Comparison of ENCODE assay signal across 15 cellular contexts in the genomic region with DNA sequence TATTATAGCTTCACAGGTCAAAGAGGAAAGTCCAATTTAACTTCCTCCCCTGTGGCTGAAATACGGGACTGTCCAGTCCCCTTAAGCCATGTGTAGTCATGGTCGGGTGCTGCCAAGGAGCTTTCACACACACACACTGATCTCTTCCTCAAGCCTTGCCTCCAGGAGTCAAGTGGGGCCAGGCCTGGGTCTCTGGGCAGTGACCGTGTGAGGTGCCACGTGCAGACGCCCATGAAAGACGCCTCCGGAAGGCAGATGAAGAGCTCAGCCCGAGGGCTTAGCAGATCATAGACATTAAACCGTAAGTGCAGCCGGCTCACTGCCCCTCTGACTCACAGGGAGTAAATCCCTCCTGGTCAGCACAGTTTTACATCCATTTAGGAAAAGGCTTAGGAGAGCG. TPM values are rescaled to one million over a fixed set of nuclear protein-coding genes. Genes with fewer than 3 reads are reported as not detected.
DNase-seq lines count a peak whose midpoint lies in the region; ATAC-seq, FAIRE-seq and TF ChIP-seq lines count a peak whose summit lies in the region.
"Had no signal": no experiment of that assay in that cellular context is flagged by ENCODE, and none has a peak within 500 bp of the region (broad histone marks: within the 10 kb centered on the region; RNA-seq: fewer than 3 reads in every experiment).

No MANE protein-coding gene starts in this region.

- H3K4me2 ChIP-seq in GM12878 (ENCODE audit: control insufficient read depth, insufficient read depth) (no peak overlapping the region), HepG2 (ENCODE audit: low read depth, low read length) (peak overlapping the region; percentile 73)

- H3K27ac ChIP-seq in GM12878 (ENCODE audit: control insufficient read depth, insufficient read depth) = no peak overlapping the region
- H3K27ac ChIP-seq in HepG2 (ENCODE audit: extremely low read length, insufficient read depth, low read length) = no peak overlapping the region
- H3K27ac ChIP-seq in aorta (ENCODE audit: low read depth in 1 of 2, low read length in 2 of 2) = no peak overlapping the region
- H3K27ac ChIP-seq: testis had no signal

- no peak for FAIRE-seq in GM12878 (lab: Jason Lieb, UNC)
- FAIRE-seq in HepG2 (lab: Jason Lieb, UNC) = no peak

- no peaks in the 10 kb centered on the region; the same call in 1 of the 2 replicates for H3K4me1 ChIP-seq in GM12878 (ENCODE audit: control insufficient read depth, insufficient read depth, low read length)
- H3K4me1 ChIP-seq in HepG2 (ENCODE audit: insufficient read depth, low read length) = peaks cover 18% of the 10 kb centered on the region
- H3K4me1 ChIP-seq in aorta (ENCODE audit: control insufficient read depth in 1 of 2, insufficient read depth in 2 of 2, low read length in 2 of 2) = no peaks in the 10 kb centered on the region

- CTCF ChIA-PET in GM12878 (lab: Yijun Ruan, JAX) (interaction anchor here (1.2 kb wide), 2 partner anchors 13 to 61 kb away, joined by 3 read pairs; no protein-coding TSS in a partner anchor), HepG2 (lab: Yijun Ruan, JAX; ENCODE audit: low intra/inter-chr PET ratio, low total read pairs) (interaction anchor here (1.3 to 2.1 kb wide), 3 partner anchors 58 to 65 kb away, joined by 3 to 10 read pairs (median 4); no protein-coding TSS in a partner anchor), HEK293T (lab: Yijun Ruan, JAX) (interaction anchor here (0.5 to 2.7 kb wide), 5 partner anchors 36 to 119 kb away, joined by 3 to 13 read pairs (median 3); no protein-coding TSS in a partner anchor)

- TF ChIP-seq CTCF in GM12878 (IDR thresholded peaks at IDR 0.05 in 2 of 3, conservative IDR thresholded peaks at IDR 0.05 in 1 of 3; ENCODE audit: control insufficient read depth in 2 of 3, extremely low read depth in 1 of 3, insufficient read depth in 1 of 3, low read depth in 3 of 3, low read length in 3 of 3) = no peak
- TF ChIP-seq CTCF in HepG2 (CRISPR knock-in tag; IDR thresholded peaks at IDR 0.05) = no peak

- TF ChIP-seq RAD21 in GM12878 (IDR thresholded peaks at IDR 0.05; ENCODE audit: insufficient read depth, low read depth, low read length) = no peak
- TF ChIP-seq RAD21 in HepG2 (CRISPR knock-in tag; IDR thresholded peaks at IDR 0.05) = no peak

- BruUV-seq in GM12878 (replicated peaks; lab: Mats Ljungman, UMichigan) = no TSS peak
- no TSS peak for BruUV-seq in HepG2 (replicated peaks; lab: Mats Ljungman, UMichigan)

- POLR2A ChIA-PET in GM12878 (lab: Charles Lee) = interaction anchor here (0.8 kb wide), 1 partner anchor 11 kb away, joined by 3 read pairs; no protein-coding TSS in a partner anchor
- POLR2A ChIA-PET in HepG2 (lab: Yijun Ruan, JAX) = interaction anchor here (0.6 to 0.9 kb wide), 3 partner anchors 12 to 326 kb away, joined by 3 read pairs; a partner anchor contains a TSS
- POLR2A ChIA-PET in HEK293T (lab: Yijun Ruan, JAX) = no interaction called here

- RAD21 ChIA-PET in GM12878 (lab: Charles Lee; ENCODE audit: unreplicated experiment) = interaction anchor here (1.7 kb wide), 1 partner anchor 13 kb away, joined by 4 read pairs; no protein-coding TSS in a partner anchor

- no peak for TF ChIP-seq EP300 in GM12878 (IDR thresholded peaks at IDR 0.05; ENCODE audit: borderline replicate concordance in 1 of 2, control insufficient read depth in 1 of 2, low read depth in 2 of 2, low read length in 2 of 2)
- TF ChIP-seq EP300 in HepG2 (IDR thresholded peaks at IDR 0.05; ENCODE audit: low read depth in 2 of 2, low read length in 2 of 2) = no peak
- no peak for TF ChIP-seq EP300 in HepG2 (CRISPR knock-in tag; IDR thresholded peaks at IDR 0.05; ENCODE audit: borderline replicate concordance)

- H3K36me3 ChIP-seq in GM12878 (ENCODE audit: control insufficient read depth in 2 of 2, insufficient read depth in 2 of 2, low read length in 1 of 2) = no peaks in the 10 kb centered on the region
- H3K36me3 ChIP-seq in HepG2 (replicated peaks in 1 of 2; ENCODE audit: control insufficient read depth in 1 of 2, insufficient read depth in 2 of 2, low read length in 2 of 2) = no peaks in the 10 kb centered on the region
- H3K36me3 ChIP-seq in aorta (ENCODE audit: control insufficient read depth in 1 of 2, insufficient read depth in 2 of 2, low read length in 1 of 2) = no peaks in the 10 kb centered on the region

- H3K9ac ChIP-seq in GM12878 (ENCODE audit: control insufficient read depth, insufficient read depth, low read length) (no peak overlapping the region), HepG2 (ENCODE audit: insufficient read depth, low read depth, low read length) (0 out of 2 replicates have a peak overlapping the region, but pooled peaks have one; percentile 2)

- WGBS in GM12878 (ENCODE audit: insufficient coverage, insufficient replicate concordance, low lambda C conversion rate, missing lambda C conversion rate) = 54% methylated on average over 11 of the region's 11 CpGs
- whole genome bisulfite sequencing in HepG2 (ENCODE audit: low lambda C conversion rate) = 8% methylated on average over 10 of the region's 11 CpGs
- WGBS in aorta, 2 donors = 80% methylated on average over 11 of the region's 11 CpGs

- no peaks in the 10 kb centered on the region for H3K79me2 ChIP-seq in GM12878 (ENCODE audit: control insufficient read depth, insufficient read depth, low read length)
- no peaks in the 10 kb centered on the region for H3K79me2 ChIP-seq in HepG2 (ENCODE audit: insufficient read depth, low read length)

- H3K4me3 ChIP-seq in GM12878 = no peak overlapping the region
- H3K4me3 ChIP-seq in HepG2 (replicated peaks in 1 of 3; ENCODE audit: insufficient read depth in 1 of 3, low read depth in 2 of 3, low read length in 3 of 3) = peak overlapping the region; percentile 16 to 52 (median 35); a peak in 3 of 6 replicates
- H3K4me3 ChIP-seq in aorta (ENCODE audit: low read length in 2 of 2) = no peak overlapping the region
- H3K4me3 ChIP-seq: testis had no signal

- intact Hi-C loops in GM12878 (cut with micrococcal nuclease; ENCODE audit: unreplicated experiment) = no loop called here
- intact Hi-C loops in HepG2 (cut with micrococcal nuclease; ENCODE audit: unreplicated experiment) = loop anchor here (1.0 kb wide), 2 partner anchors 58 to 299 kb away; no protein-coding TSS in a partner anchor
- intact Hi-C loops in aorta (cut with DNase I) = loop anchor here in 1 of 2 donors (5.0 kb wide), 1 partner anchor 41 kb away; a partner anchor contains a TSS

- no peak for TF ChIP-seq POLR2A in GM12878 (IDR thresholded peaks at IDR 0.05; ENCODE audit: low read depth, low read length)
- TF ChIP-seq POLR2A in HepG2 (IDR thresholded peaks at IDR 0.05; ENCODE audit: insufficient read depth in 1 of 2, low read depth in 2 of 2, low read length in 2 of 2) = no peak

- H4K20me1 ChIP-seq in GM12878 (ENCODE audit: control insufficient read depth, insufficient read depth) (no peaks in the 10 kb centered on the region), HepG2 (ENCODE audit: insufficient read depth, low read length) (no peaks in the 10 kb centered on the region)

- peak; percentile 39 for ATAC-seq in GM12878
- peak; percentile 72 for ATAC-seq in HepG2
- ATAC-seq in aorta (ENCODE audit: low FRiP score) = no peak

- in situ Hi-C loops in GM12878 (cut with MboI) = no loop called here
- in situ Hi-C loops in HepG2 (cut with HindIII; ENCODE audit: extremely low pct_ligation_motif_present, low pct_unique_long_range_greater_than_20kb) = loop anchor here (5.0 kb wide), 1 partner anchor 61 kb away; no protein-coding TSS in a partner anchor
- in situ Hi-C loops in KBM-7 (cut with MboI; ENCODE audit: low pct_unique_long_range_greater_than_20kb, low sequenced_read_pairs) = no loop called here

- H2AFZ ChIP-seq in GM12878 (ENCODE audit: control insufficient read depth, low read depth, low read length) (no peak overlapping the region), HepG2 (ENCODE audit: low read length) (peak overlapping the region; percentile 36)

- H3K9me3 ChIP-seq in GM12878 (replicated peaks; ENCODE audit: control insufficient read depth, insufficient read depth, low read length) (no peaks in the 10 kb centered on the region), HepG2 (ENCODE audit: low read length) (no peaks in the 10 kb centered on the region), aorta (ENCODE audit: control insufficient read depth, low read length) (no peaks in the 10 kb centered on the region)
- H3K9me3 ChIP-seq: heart right ventricle, testis had no signal

- SMC1A ChIA-PET in GM12878 (lab: Charles Lee; ENCODE audit: uncharacterized antibody, unreplicated experiment) = interaction anchor here (0.6 to 1.3 kb wide), 3 partner anchors 19 to 37 kb away, joined by 3 to 6 read pairs (median 4); no protein-coding TSS in a partner anchor

- peak; percentile 26 for DNase-seq in AG08395 (ENCODE audit: low spot score)
- peak; percentile 26 for DNase-seq in HT1080 (ENCODE audit: low read depth)
- no peak for DNase-seq in GM12878 (ENCODE audit: low read depth, low spot score)
- no peak for DNase-seq in HepG2 (ENCODE audit: low spot score)
- no peak for DNase-seq in aorta
- DNase-seq in HEK293T (ENCODE audit: extremely low spot score) = no peak
- DNase-seq in KBM-7 = no peak
- DNase-seq in activated effector memory CD4-positive, alpha-beta T cell treated with Interleukin-2 at 50 U/mL for 16 hours = no peak
- DNase-seq: activated CD4-positive, alpha-beta T cell treated with anti-CD3 and anti-CD28 coated beads for 48 hours; activated naive CD4-positive, alpha-beta T cell treated with anti-CD3 and anti-CD28 coated beads, Interleukin-2, amount 10 ng/mL, durations not matched to agents 7 days and 5 days; cortex of kidney; DMS79; SW 1271 had no signal

- no peaks in the 10 kb centered on the region for H3K27me3 ChIP-seq in GM12878 (replicated peaks in 1 of 2; ENCODE audit: control insufficient read depth in 2 of 2, insufficient read depth in 2 of 2, low read length in 1 of 2)
- H3K27me3 ChIP-seq in HepG2 (ENCODE audit: control insufficient read depth in 1 of 2, insufficient read depth in 2 of 2, low read length in 2 of 2) = 0 out of 5 replicates have a peak, but pooled peaks cover 0 to 4% of the 10 kb centered on the region in 2 experiments
- H3K27me3 ChIP-seq in aorta (ENCODE audit: control insufficient read depth in 1 of 2, insufficient read depth in 2 of 2, low read length in 1 of 2) = no peaks in the 10 kb centered on the region
- H3K27me3 ChIP-seq: heart right ventricle, testis had no signal

RNA-seq across cellular contexts. Expression of a gene that starts 4.2 kb away (rescaled TPM):
- total RNA-seq in HT1080 (2014; rRNA removed; shearing (Covaris generic)) = 0.10 TPM in 1 of 2 replicates, not detected in the other
- polyA plus RNA-seq in HT1080 (2015; cell fraction: cytosol; rRNA removed) = 0.14 TPM in 1 of 2 replicates, not detected in the other
- 0.80 and 2.0 TPM in 2 replicates for polyA plus RNA-seq in HT1080 (2015; cell fraction: nucleus; rRNA removed)
- 2.9 and 4.1 TPM in 2 replicates for total RNA-seq in GM12878 (2013; cell fraction: nucleolus; rRNA removed)
- total RNA-seq in GM12878 (2014; rRNA removed) (0.23 and 0.33 TPM in 2 replicates), GM12878 (2014; rRNA removed; fragmentation: Illumina TruSeq; extraction: Trizol) (0.31 and 0.32 TPM in 2 replicates), GM12878 (2021) (0.35 and 0.54 TPM in 2 replicates), HepG2 (2016; rRNA removed; fragmentation: Illumina TruSeq; extraction: Trizol) (not detected in 2 replicates), aorta (1 to 10 TPM; 3.3 to 3.6 TPM)
- polyA plus RNA-seq in GM12878 (2011; ENCODE audit: low read depth) = 0.35 TPM
- polyA plus RNA-seq in GM12878 (2011; rRNA removed) (0.27 and 0.34 TPM in 2 replicates), GM12878 (2014; fragmentation: Illumina TruSeq; extraction: Trizol) (0.59 and 0.72 TPM in 2 replicates), GM12878 (2014; fragmentation: Nextera tagmentation; extraction: Ambion mirVana) (not detected), GM12878 (2014; rRNA removed) (0.33 and 0.62 TPM in 2 replicates), GM12878 (2016; fragmentation: Nextera tagmentation; extraction: Ambion mirVana) (under 1 TPM; 0.16 to 0.19 TPM), HepG2 (2011; rRNA removed) (0.13 and 0.24 TPM in 2 replicates), aorta (under 1 TPM in 1 of 2 donors, not detected in 1; 0.82 TPM)
- 0.36 and 0.37 TPM in 2 replicates for polyA plus RNA-seq in GM12878 (2011; cell fraction: cytosol; rRNA removed)
- polyA plus RNA-seq in GM12878 (2011; cell fraction: nucleus; rRNA removed) = 4.2 and 4.3 TPM in 2 replicates
- polyA plus RNA-seq in GM12878 (2012) = 0.38 and 0.58 TPM in 2 replicates
- 0.22 and 0.26 TPM in 2 replicates for polyA minus RNA-seq in GM12878 (2011; rRNA and poly(A)+ RNA removed)
- polyA minus RNA-seq in GM12878 (2011; cell fraction: cytosol; rRNA and poly(A)+ RNA removed) = not detected in 2 replicates
- polyA minus RNA-seq in GM12878 (2011; cell fraction: nucleus; rRNA and poly(A)+ RNA removed) = 0.48 and 0.77 TPM in 2 replicates
- not detected in 2 replicates for total RNA-seq in HepG2 (2016; cell fraction: cytosol; rRNA removed; fragmentation: Illumina TruSeq; extraction: Trizol; ENCODE audit: low read depth)
- not detected in 2 replicates for total RNA-seq in HepG2 (2016; cell fraction: insoluble cytoplasmic fraction; rRNA removed; fragmentation: Illumina TruSeq; extraction: Trizol)
- total RNA-seq in HepG2 (2016; cell fraction: membrane; rRNA removed; fragmentation: Illumina TruSeq; extraction: Trizol) = not detected in 2 replicates
- total RNA-seq in HepG2 (2016; cell fraction: nucleus; rRNA removed; fragmentation: Illumina TruSeq; extraction: Trizol) = not detected in 2 replicates
- 0.04 TPM in 1 of 2 replicates, not detected in the other for polyA plus RNA-seq in HepG2 (2011; cell fraction: cytosol; rRNA removed)
- 0.80 and 0.81 TPM in 2 replicates for polyA plus RNA-seq in HepG2 (2011; cell fraction: nucleus; rRNA removed)
- 0.20 TPM in 1 of 2 replicates, not detected in the other for polyA plus RNA-seq in HepG2 (2012)
- not detected in 2 replicates for polyA plus RNA-seq in HepG2 (2016; cell fraction: cytosol; fragmentation: Illumina TruSeq; extraction: Trizol; ENCODE audit: low read depth)
- polyA plus RNA-seq in HepG2 (2016; cell fraction: insoluble cytoplasmic fraction; fragmentation: Illumina TruSeq; extraction: Trizol; ENCODE audit: low read depth) = not detected in 2 replicates
- not detected in 2 replicates for polyA plus RNA-seq in HepG2 (2016; cell fraction: membrane; fragmentation: Illumina TruSeq; extraction: Trizol; ENCODE audit: low read depth)
- not detected in 2 replicates for polyA plus RNA-seq in HepG2 (2016; cell fraction: nucleus; fragmentation: Illumina TruSeq; extraction: Trizol; ENCODE audit: insufficient read depth, low read depth)
- polyA minus RNA-seq in HepG2 (2011; rRNA and poly(A)+ RNA removed; ENCODE audit: low replicate concordance) = 0.56 TPM in 1 of 2 replicates, not detected in the other
- polyA minus RNA-seq in HepG2 (2011; cell fraction: cytosol; rRNA and poly(A)+ RNA removed) = not detected in 2 replicates
- 0.37 TPM in 1 of 2 replicates, not detected in the other for polyA minus RNA-seq in HepG2 (2011; cell fraction: nucleus; rRNA and poly(A)+ RNA removed)

RNA-seq across cellular contexts. Expression of a gene that starts 41.6 kb away (rescaled TPM):
- 21.2 and 25.1 TPM in 2 replicates for total RNA-seq in HT1080 (2014; rRNA removed; shearing (Covaris generic))
- 37.6 and 43.2 TPM in 2 replicates for polyA plus RNA-seq in HT1080 (2015; cell fraction: cytosol; rRNA removed)
- polyA plus RNA-seq in HT1080 (2015; cell fraction: nucleus; rRNA removed) = 16.1 and 17.5 TPM in 2 replicates
- 36.7 and 38.5 TPM in 2 replicates for total RNA-seq in GM12878 (2013; cell fraction: nucleolus; rRNA removed)
- total RNA-seq in GM12878 (2014; rRNA removed) (90.6 and 96.0 TPM in 2 replicates), GM12878 (2014; rRNA removed; fragmentation: Illumina TruSeq; extraction: Trizol) (110 and 114 TPM in 2 replicates), GM12878 (2021) (84.3 and 85.9 TPM in 2 replicates), HepG2 (2016; rRNA removed; fragmentation: Illumina TruSeq; extraction: Trizol) (19.3 and 29.5 TPM in 2 replicates), aorta (10 to 100 TPM; 34.1 to 38.7 TPM)
- 65.5 TPM for polyA plus RNA-seq in GM12878 (2011; ENCODE audit: low read depth)
- polyA plus RNA-seq in GM12878 (2011; rRNA removed) (89.5 and 129 TPM in 2 replicates), GM12878 (2014; fragmentation: Illumina TruSeq; extraction: Trizol) (120 and 151 TPM in 2 replicates), GM12878 (2014; fragmentation: Nextera tagmentation; extraction: Ambion mirVana) (10 to 100 TPM; 48.7 to 69.1 TPM), GM12878 (2014; rRNA removed) (68.5 and 76.8 TPM in 2 replicates), GM12878 (2016; fragmentation: Nextera tagmentation; extraction: Ambion mirVana) (100 to 1,000 TPM; 129 to 131 TPM), HepG2 (2011; rRNA removed) (18.6 and 24.6 TPM in 2 replicates), aorta (10 to 100 TPM; 18.6 to 29.7 TPM)
- 43.6 and 46.9 TPM in 2 replicates for polyA plus RNA-seq in GM12878 (2011; cell fraction: cytosol; rRNA removed)
- 22.2 and 24.3 TPM in 2 replicates for polyA plus RNA-seq in GM12878 (2011; cell fraction: nucleus; rRNA removed)
- 84.3 and 96.2 TPM in 2 replicates for polyA plus RNA-seq in GM12878 (2012)
- polyA minus RNA-seq in GM12878 (2011; rRNA and poly(A)+ RNA removed) = 59.3 and 75.9 TPM in 2 replicates
- polyA minus RNA-seq in GM12878 (2011; cell fraction: cytosol; rRNA and poly(A)+ RNA removed) = 25.3 and 30.1 TPM in 2 replicates
- polyA minus RNA-seq in GM12878 (2011; cell fraction: nucleus; rRNA and poly(A)+ RNA removed) = 11.0 and 17.1 TPM in 2 replicates
- total RNA-seq in HepG2 (2016; cell fraction: cytosol; rRNA removed; fragmentation: Illumina TruSeq; extraction: Trizol; ENCODE audit: low read depth) = 13.5 and 15.0 TPM in 2 replicates
- 20.1 and 28.2 TPM in 2 replicates for total RNA-seq in HepG2 (2016; cell fraction: insoluble cytoplasmic fraction; rRNA removed; fragmentation: Illumina TruSeq; extraction: Trizol)
- total RNA-seq in HepG2 (2016; cell fraction: membrane; rRNA removed; fragmentation: Illumina TruSeq; extraction: Trizol) = 34.9 and 36.8 TPM in 2 replicates
- total RNA-seq in HepG2 (2016; cell fraction: nucleus; rRNA removed; fragmentation: Illumina TruSeq; extraction: Trizol) = 10.8 and 11.8 TPM in 2 replicates
- 12.1 and 17.5 TPM in 2 replicates for polyA plus RNA-seq in HepG2 (2011; cell fraction: cytosol; rRNA removed)
- polyA plus RNA-seq in HepG2 (2011; cell fraction: nucleus; rRNA removed) = 5.8 and 6.6 TPM in 2 replicates
- 15.8 and 17.0 TPM in 2 replicates for polyA plus RNA-seq in HepG2 (2012)
- polyA plus RNA-seq in HepG2 (2016; cell fraction: cytosol; fragmentation: Illumina TruSeq; extraction: Trizol; ENCODE audit: low read depth) = 26.2 and 31.5 TPM in 2 replicates
- 52.7 and 53.8 TPM in 2 replicates for polyA plus RNA-seq in HepG2 (2016; cell fraction: insoluble cytoplasmic fraction; fragmentation: Illumina TruSeq; extraction: Trizol; ENCODE audit: low read depth)
- 47.6 and 48.7 TPM in 2 replicates for polyA plus RNA-seq in HepG2 (2016; cell fraction: membrane; fragmentation: Illumina TruSeq; extraction: Trizol; ENCODE audit: low read depth)
- 22.0 and 22.5 TPM in 2 replicates for polyA plus RNA-seq in HepG2 (2016; cell fraction: nucleus; fragmentation: Illumina TruSeq; extraction: Trizol; ENCODE audit: insufficient read depth, low read depth)
- polyA minus RNA-seq in HepG2 (2011; rRNA and poly(A)+ RNA removed; ENCODE audit: low replicate concordance) = 10.0 and 15.8 TPM in 2 replicates
- polyA minus RNA-seq in HepG2 (2011; cell fraction: cytosol; rRNA and poly(A)+ RNA removed) = 13.7 and 13.9 TPM in 2 replicates
- polyA minus RNA-seq in HepG2 (2011; cell fraction: nucleus; rRNA and poly(A)+ RNA removed) = 18.8 and 20.0 TPM in 2 replicates

Comparison
In these comparisons a context has a peak if more than half of its experiments do, and no peak if none do; other contexts are left out.
1. DNase-seq: peak in AG08395 (single experiment) and HT1080 (single experiment); none in GM12878 (single experiment), HepG2 (single experiment), aorta (0 of 2), HEK293T (single experiment), KBM-7 (single experiment) and activated effector memory CD4-positive, alpha-beta T cell treated with Interleukin-2 at 50 U/mL for 16 hours (single experiment).
2. H3K4me3 ChIP-seq: peak in HepG2 (3 of 3); none in GM12878 (single experiment) and aorta (0 of 2).